Comparison of ENCODE assay signal across 1 cellular context in genomic region chr4:79141530-79141929, GRCh38.
A peak's percentile ranks its signal among the peaks of the same experiment; 100 is the strongest.
TF ChIP-seq lines count a peak whose summit lies in the region.

No MANE protein-coding gene starts in this region.

TF ChIP-seq in A549, 52 proteins besides CTCF, POLR2A, EP300 and RAD21 (continued from another document):
- TF ChIP-seq REST (IDR thresholded peaks at IDR 0.05): peak; percentile 47; the same call in 1 of the 2 replicates
TF ChIP-seq in A549: peak in this region for 1.
